ENCODE assay signal across 8 cellular contexts in the genomic region with DNA sequence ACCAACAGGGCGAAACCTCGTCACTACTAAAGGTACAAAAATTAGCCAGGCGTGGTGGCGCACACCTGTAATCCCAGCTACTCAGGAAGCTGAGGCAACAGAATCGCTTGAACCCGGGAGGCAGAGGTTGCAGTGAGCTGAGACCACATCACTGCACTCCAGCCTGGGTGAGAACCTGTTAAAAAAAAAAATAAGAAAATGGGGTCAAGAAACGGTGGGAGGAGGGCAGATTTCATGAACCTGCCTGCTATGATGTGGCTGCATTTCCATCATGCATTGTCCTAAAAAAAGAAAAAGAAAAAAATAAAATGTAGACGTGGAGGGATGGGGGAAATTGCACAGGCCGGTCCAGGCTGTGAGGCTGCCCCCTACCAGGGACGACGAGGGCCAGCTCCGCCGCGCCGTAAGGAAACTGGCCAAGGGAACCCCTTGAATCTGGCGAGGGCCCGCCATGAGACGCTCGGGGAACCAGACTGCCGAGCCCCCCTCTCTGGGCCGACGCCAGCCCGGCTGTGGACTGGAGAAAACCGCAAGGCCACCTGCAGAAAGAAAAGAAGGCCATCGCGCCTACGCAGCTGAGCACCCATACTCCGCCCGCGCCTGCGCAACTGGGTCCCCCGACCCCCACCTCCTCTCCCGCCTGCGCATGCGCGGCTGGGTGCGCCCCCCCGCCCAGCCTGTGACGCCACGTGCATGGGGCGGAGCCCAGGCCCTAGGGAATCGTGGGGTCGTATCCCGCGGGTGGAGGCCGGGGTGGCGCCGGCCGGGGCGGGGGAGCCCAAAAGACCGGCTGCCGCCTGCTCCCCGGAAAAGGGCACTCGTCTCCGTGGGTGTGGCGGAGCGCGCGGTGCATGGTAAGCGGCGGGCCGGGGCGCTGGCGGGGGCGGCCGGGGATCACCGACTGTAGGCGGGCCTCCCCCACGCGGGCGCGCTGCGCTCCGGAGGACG. TPM values are rescaled to one million over a fixed set of nuclear protein-coding genes. Genes with fewer than 3 reads are reported as not detected.
DNase-seq lines count a peak whose midpoint lies in the region; TF ChIP-seq lines count a peak whose summit lies in the region.

A gene (plus strand): TSS at position 699 of the 948 bp plus-strand sequence. CDS start 10,825 bp downstream, outside the sequence.

- peak; percentile 74 for TF ChIP-seq POLR2A in Raji (IDR thresholded peaks at IDR 0.05; ENCODE audit: insufficient read depth, low read depth, low read length)

- DNase-seq in H7: peak; percentile 98
- peak; percentile 90 for DNase-seq in LoVo (ENCODE audit: low spot score)
- peak; percentile 92 for DNase-seq in activated gamma-delta T cell (lab: John Stamatoyannopoulos, UW)
- DNase-seq in fibroblast of villous mesenchyme (ENCODE audit: low read depth): peak; percentile 87
- peak; percentile 93 for DNase-seq in neural progenitor cell (ENCODE audit: low spot score)

- no peaks in the 10 kb centered on the region for H3K9me3 Mint-ChIP-seq in neural progenitor cell

- peaks cover 5% of the 10 kb centered on the region for H3K27me3 ChIP-seq in H7 (ENCODE audit: control insufficient read depth, insufficient read depth, low read length)
- H3K27me3 ChIP-seq in neural progenitor cell: no peaks in the 10 kb centered on the region
- peaks cover 0 to 3% of the 10 kb centered on the region in 2 donors for H3K27me3 ChIP-seq in stomach smooth muscle (ENCODE audit: control insufficient read depth in 1 of 2, insufficient read depth in 2 of 2, low read length in 2 of 2)

- peaks cover 4% of the 10 kb centered on the region for H3K27me3 Mint-ChIP-seq in neural progenitor cell (ENCODE audit: insufficient read depth, low read depth)

- peak within 1 kb of the TSS; percentile 94 for H3K9ac ChIP-seq in ES-I3 (ENCODE audit: low read depth, low read length)
- peak within 1 kb of the TSS; percentile 12 for H3K9ac ChIP-seq in neural progenitor cell
- H3K9ac ChIP-seq in stomach smooth muscle (ENCODE audit: low read length in 2 of 2): peak within 1 kb of the TSS; percentile 90 to 91

- peak within 1 kb of the TSS; percentile 96 for H3K4me2 ChIP-seq in neural progenitor cell

- H2AFZ ChIP-seq in neural progenitor cell (replicated peaks): peak within 1 kb of the TSS; percentile 90

- H4K20me1 ChIP-seq in neural progenitor cell (ENCODE audit: low read depth): peaks cover 35% of the 10 kb centered on the region

- peaks cover 22% of the 10 kb centered on the region for H3K79me2 ChIP-seq in neural progenitor cell (ENCODE audit: low read depth)

- no peaks in the 10 kb centered on the region for H3K36me3 Mint-ChIP-seq in neural progenitor cell

- H3K4me3 ChIP-seq in H7 (ENCODE audit: insufficient read depth, low read depth, low read length) (peak within 1 kb of the TSS; percentile 86), fibroblast of villous mesenchyme (ENCODE audit: low read depth, low read length) (peak within 1 kb of the TSS; percentile 90), neural progenitor cell (peak within 1 kb of the TSS; percentile 80), stomach smooth muscle (ENCODE audit: low read length in 2 of 2) (peak within 1 kb of the TSS; percentile 89 to 95)

- H3F3A ChIP-seq in neural progenitor cell (ENCODE audit: low read depth): peaks cover 3% of the 10 kb centered on the region

- TF ChIP-seq CTCF in fibroblast of villous mesenchyme (IDR thresholded peaks at IDR 0.05; ENCODE audit: insufficient read depth, low read depth, low read length): no peak
- TF ChIP-seq CTCF in neural progenitor cell (IDR thresholded peaks at IDR 0.05): no peak

- peaks cover 27% of the 10 kb centered on the region for H3K4me1 Mint-ChIP-seq in neural progenitor cell

- H3K4me3 Mint-ChIP-seq in neural progenitor cell: peak within 1 kb of the TSS; percentile 92

- H3K27ac ChIP-seq in neural progenitor cell (no peak within 1 kb of the TSS), stomach smooth muscle (ENCODE audit: low read length) (peak within 1 kb of the TSS; percentile 87)

- H3K27ac Mint-ChIP-seq in neural progenitor cell: peak within 1 kb of the TSS; percentile 27

- H3K36me3 ChIP-seq in ES-I3 (ENCODE audit: insufficient read depth, low read length) (no peaks in the 10 kb centered on the region), H7 (replicated peaks; ENCODE audit: control insufficient read depth, insufficient read depth, low read length) (no peaks in the 10 kb centered on the region), neural progenitor cell (no peaks in the 10 kb centered on the region), stomach smooth muscle (ENCODE audit: control insufficient read depth in 2 of 2, insufficient read depth in 2 of 2, low read length in 2 of 2) (no peaks in the 10 kb centered on the region)

- H3K4me1 ChIP-seq in ES-I3 (ENCODE audit: insufficient read depth, low read length) (peaks cover 10% of the 10 kb centered on the region; the same call in 1 of the 2 replicates), neural progenitor cell (peaks cover 19% of the 10 kb centered on the region), stomach smooth muscle (ENCODE audit: control insufficient read depth, insufficient read depth, low read length) (peaks cover 31% of the 10 kb centered on the region)

- H3K9me3 ChIP-seq in ES-I3 (ENCODE audit: control insufficient read depth, insufficient read depth, low read length) (no peaks in the 10 kb centered on the region; the same call in 1 of the 2 replicates), neural progenitor cell (ENCODE audit: low read depth) (no peaks in the 10 kb centered on the region), stomach smooth muscle (ENCODE audit: control insufficient read depth in 2 of 2, low read length in 2 of 2) (no peaks in the 10 kb centered on the region)

RNA-seq across cellular contexts. Expression of the gene that starts here (rescaled TPM):
- 45.4 and 51.2 TPM in 2 replicates for total RNA-seq in H7 (2014; rRNA removed; shearing (Covaris generic))
- total RNA-seq in fibroblast of villous mesenchyme (37.7 and 38.4 TPM in 2 replicates), neural progenitor cell (ENCODE audit: low replicate concordance) (32.3 and 60.1 TPM in 2 replicates)

Comparison
In these comparisons a context has a peak if more than half of its experiments do, and no peak if none do; other contexts are left out.
1. H3K9ac ChIP-seq: peak in every context shown above with its lines; median percentile 94 in ES-I3; 90 in stomach smooth muscle; 12 in neural progenitor cell.